In the genomic region with DNA sequence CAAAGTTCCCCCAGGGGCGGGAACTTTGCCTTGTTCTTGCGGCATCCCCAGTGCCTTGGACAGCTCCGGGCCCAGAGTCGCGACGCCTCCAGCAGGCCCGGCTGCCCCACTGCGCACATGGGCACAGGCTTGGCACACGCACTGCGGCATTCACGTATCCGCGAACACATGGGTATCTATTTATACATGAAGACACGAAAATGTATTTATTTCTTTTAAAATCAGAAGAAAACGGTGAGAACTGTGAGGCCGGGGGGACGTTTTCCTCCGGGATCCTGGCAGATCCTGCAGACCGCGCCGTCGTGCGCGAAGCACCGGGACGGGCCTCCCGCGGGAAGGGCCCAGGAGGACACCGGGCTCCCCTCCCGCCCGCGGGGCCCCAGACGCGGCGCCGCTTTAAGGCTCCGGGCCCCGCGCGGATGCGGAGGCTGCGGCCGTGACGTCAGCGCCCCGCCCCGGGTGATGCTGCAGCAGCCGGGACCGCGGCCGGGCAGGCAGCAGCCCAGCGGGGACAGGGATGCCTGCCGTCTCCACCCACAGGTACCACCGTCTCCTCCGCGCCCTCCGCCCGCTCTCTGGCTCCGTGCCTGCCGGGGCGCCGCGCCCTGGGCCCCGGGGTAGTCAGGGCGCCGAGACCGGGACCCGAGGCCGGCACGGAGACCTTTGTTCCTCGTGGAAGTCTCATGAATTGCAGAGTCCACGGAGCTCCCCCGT, we compare ENCODE assay signal across 8 cellular contexts.
DNase-seq lines count a peak whose midpoint lies in the region; ATAC-seq lines count a peak whose summit lies in the region.

Gene SLC45A1, plus strand, starts transcription at position 468 of the 714 bp plus-strand sequence. CDS start 6,216 bp downstream, outside the sequence.

- peaks cover 3% of the 10 kb centered on the region for H3K36me3 Mint-ChIP-seq in memory B cell

- DNase-seq in GM19238 (ENCODE audit: insufficient read length, low spot score) (peak; percentile 74), NCI-H2196 treated with DMSO at 0.1 percent for 48 hours (lab: John Stamatoyannopoulos, UW; ENCODE audit: unreplicated experiment) (peak; percentile 16), memory B cell (ENCODE audit: low spot score in 2 of 2) (peak; percentile 59 to 70)
- peak; percentile 55 to 62 for DNase-seq in activated CD8-positive, alpha-beta memory T cell treated with anti-CD3 and anti-CD28 coated beads for 4 hours (ENCODE audit: low read depth in 2 of 2)
- peak; percentile 59 for DNase-seq in effector CD8-positive, alpha-beta T cell (lab: John Stamatoyannopoulos, UW)
- peak; percentile 59 to 79 (median 60) for DNase-seq in stimulated activated CD4-positive, alpha-beta T cell treated with anti-CD3 and anti-CD28 coated beads, TNF-alpha, amount 100 ng/mL, for 24 hours (ENCODE audit: low read depth in 3 of 3)

- H3K9me3 Mint-ChIP-seq in memory B cell: peaks cover 3% of the 10 kb centered on the region

- H3K27me3 Mint-ChIP-seq in memory B cell: peaks cover 38% of the 10 kb centered on the region

- H3K4me1 Mint-ChIP-seq in memory B cell: peaks cover 18% of the 10 kb centered on the region

- H3K4me3 Mint-ChIP-seq in memory B cell: peak within 1 kb of the TSS; percentile 86

- H3K27ac Mint-ChIP-seq in memory B cell: peak within 1 kb of the TSS; percentile 14

- ATAC-seq in memory B cell (ENCODE audit: low read depth): peak; percentile 90
- ATAC-seq in GM21381 (IDR thresholded peaks at IDR 0.05; ENCODE audit: unreplicated experiment): no peak
- ATAC-seq in GM21367 (IDR thresholded peaks at IDR 0.05; ENCODE audit: unreplicated experiment): no peak

Comparison
In these comparisons a context has a peak if more than half of its experiments do, and no peak if none do; other contexts are left out.
1. DNase-seq: peak in every context shown above with its lines; median percentile 74 in GM19238; 64 in memory B cell; 60 in stimulated activated CD4-positive, alpha-beta T cell treated with anti-CD3 and anti-CD28 coated beads, TNF-alpha, amount 100 ng/mL, for 24 hours; 59 in effector CD8-positive, alpha-beta T cell; 58 in activated CD8-positive, alpha-beta memory T cell treated with anti-CD3 and anti-CD28 coated beads for 4 hours; 16 in NCI-H2196 treated with DMSO at 0.1 percent for 48 hours.